In genomic region chr11:102914238-102915043, GRCh38 we compare ENCODE assay signal across 9 cellular contexts. TPM values are rescaled to one million over a fixed set of nuclear protein-coding genes. Genes with fewer than 3 reads are reported as not detected.
A peak's percentile ranks its signal among the peaks of the same experiment; 100 is the strongest.
DNase-seq lines count a peak whose midpoint lies in the region; ATAC-seq, FAIRE-seq and TF ChIP-seq lines count a peak whose summit lies in the region.
"Had no signal": no experiment of that assay in that cellular context is flagged by ENCODE, and none has a peak within 500 bp of the region (broad histone marks: within the 10 kb centered on the region; RNA-seq: fewer than 3 reads in every experiment).

No MANE protein-coding gene starts in this region.

- ATAC-seq in GM19328 (IDR thresholded peaks at IDR 0.05; ENCODE audit: unreplicated experiment): no peak
- no peak for ATAC-seq in GM18519 (IDR thresholded peaks at IDR 0.05; ENCODE audit: low FRiP score, unreplicated experiment)

- TF ChIP-seq CTCF in BE2C (IDR thresholded peaks at IDR 0.05; ENCODE audit: low read depth, low read length) (peak; percentile 57), OCI-LY7 (conservative IDR thresholded peaks at IDR 0.05; ENCODE audit: low read length) (peak; percentile 69), fibroblast of the aortic adventitia (IDR thresholded peaks at IDR 0.05; ENCODE audit: insufficient read depth, low read length) (peak; percentile 89), sigmoid colon (IDR thresholded peaks at IDR 0.05) (peak in 3 of 4 experiments; percentile 54 to 62 (median 62))

- H3K9me3 ChIP-seq in BE2C (no peaks in the 10 kb centered on the region), OCI-LY7 (ENCODE audit: low read length) (no peaks in the 10 kb centered on the region), sigmoid colon (no peaks in the 10 kb centered on the region)

- POLR2A ChIA-PET in OCI-LY7 (lab: Charles Lee): interaction anchor here (1.2 kb wide), 1 partner anchor 34 kb away, joined by 3 read pairs; no protein-coding TSS in a partner anchor

- H3K27me3 ChIP-seq in BE2C (peaks cover 4% of the 10 kb centered on the region), sigmoid colon (no peaks in the 10 kb centered on the region)

- H3K27ac ChIP-seq in OCI-LY7 (ENCODE audit: low read depth, low read length, poor library complexity, severe bottlenecking) (no peak overlapping the region), sigmoid colon (peak overlapping the region in 3 of 4 donors; percentile 64 to 75 (median 75))

- H2AFZ ChIP-seq in OCI-LY7 (ENCODE audit: low read length): no peak overlapping the region

- TF ChIP-seq EP300 in sigmoid colon (IDR thresholded peaks at IDR 0.05): peak in 1 of 4 donors; percentile 24

- no peak overlapping the region for H3K4me2 ChIP-seq in OCI-LY7 (ENCODE audit: low read length)

- no peaks in the 10 kb centered on the region for H3K36me3 ChIP-seq in BE2C
- no peaks in the 10 kb centered on the region for H3K36me3 ChIP-seq in OCI-LY7 (ENCODE audit: insufficient read depth, low read length)
- no peaks in the 10 kb centered on the region for H3K36me3 ChIP-seq in sigmoid colon

- BruUV-seq in OCI-LY7 (replicated peaks; lab: Mats Ljungman, UMichigan): no TSS peak

- DNase-seq in BE2C: no peak
- DNase-seq in GM19239 (ENCODE audit: insufficient read length, low spot score): no peak
- no peak for DNase-seq in OCI-LY7 (ENCODE audit: low spot score)
- peak; percentile 80 for DNase-seq in fibroblast of the aortic adventitia (ENCODE audit: low read depth)
- DNase-seq in sigmoid colon: peak; percentile 66
- no peak for DNase-seq in NCI-H2171 treated with DMSO at 0.1 percent for 48 hours (lab: John Stamatoyannopoulos, UW)

- 45 to 49% methylated on average over 3 of the region's 3 CpGs for WGBS in sigmoid colon, 2 donors

- H3K4me1 ChIP-seq in BE2C (no peaks in the 10 kb centered on the region), OCI-LY7 (ENCODE audit: insufficient read depth, low read length, poor library complexity, severe bottlenecking) (no peaks in the 10 kb centered on the region), sigmoid colon (peaks cover 0 to 37% (median 11%) of the 10 kb centered on the region in 4 donors)

- no peaks in the 10 kb centered on the region for H3K9me2 ChIP-seq in OCI-LY7 (ENCODE audit: insufficient read depth, low read length)

- no peak for TF ChIP-seq POLR2A in sigmoid colon (IDR thresholded peaks at IDR 0.05)

- H3K4me3 ChIP-seq in BE2C (ENCODE audit: low read depth, low read length) (no peak overlapping the region), OCI-LY7 (ENCODE audit: low read depth, low read length, poor library complexity, severe bottlenecking) (no peak overlapping the region), fibroblast of the aortic adventitia (ENCODE audit: low read depth, low read length) (no peak overlapping the region), sigmoid colon (no peak overlapping the region)

- intact Hi-C loops in OCI-LY7 (cut with micrococcal nuclease; ENCODE audit: unreplicated experiment) (no loop called here), sigmoid colon (cut with DNase I) (loop anchor here (2.0 to 5.0 kb wide), 2 partner anchors 26 to 143 kb away; no protein-coding TSS in a partner anchor)

- CTCF ChIA-PET in OCI-LY7 (lab: Charles Lee; ENCODE audit: unreplicated experiment): interaction anchor here (1.3 kb wide), 1 partner anchor 26 kb away, joined by 5 read pairs; no protein-coding TSS in a partner anchor

- FAIRE-seq in GM19239 (lab: Jason Lieb, UNC): peak; percentile 28

- H4K20me1 ChIP-seq in OCI-LY7 (ENCODE audit: insufficient read depth, low read length): no peaks in the 10 kb centered on the region

- no peaks in the 10 kb centered on the region for H3K79me2 ChIP-seq in OCI-LY7 (ENCODE audit: insufficient read depth, low read depth, low read length)

RNA-seq across cellular contexts. Expression of gene MMP12, which starts 39.7 kb away (rescaled TPM):
- not detected for polyA plus RNA-seq in BE2C (2012; ENCODE audit: insufficient read depth, insufficient read length, low read depth)
- not detected in 2 replicates for total RNA-seq in OCI-LY7 (2014; rRNA removed; shearing (Covaris generic))
- total RNA-seq in OCI-LY7 (2022): not detected in 2 replicates
- total RNA-seq in fibroblast of the aortic adventitia (ENCODE audit: low replicate concordance): not detected in 2 replicates
- 1 to 10 TPM in 1 of 4 donors, not detected in 3; 1.8 TPM for total RNA-seq in sigmoid colon
- polyA plus RNA-seq in sigmoid colon: 100 to 1,000 TPM in 1 of 3 donors, 10 to 100 TPM in 1, 1 to 10 TPM in 1; 2.4 to 209 (median 31.6) TPM
- polyA plus RNA-seq: IgD-negative memory B cell had no signal

RNA-seq across cellular contexts. Expression of gene MMP13, which starts 41.1 kb away (rescaled TPM):
- not detected for polyA plus RNA-seq in BE2C (2012; ENCODE audit: insufficient read depth, insufficient read length, low read depth)
- total RNA-seq in OCI-LY7 (2014; rRNA removed; shearing (Covaris generic)): not detected in 2 replicates
- total RNA-seq in OCI-LY7 (2022) (not detected in 2 replicates), fibroblast of the aortic adventitia (ENCODE audit: low replicate concordance) (not detected in 2 replicates), sigmoid colon (not detected)
- under 1 TPM in 2 of 3 donors, not detected in 1; 0.19 to 0.92 TPM for polyA plus RNA-seq in sigmoid colon
- polyA plus RNA-seq: IgD-negative memory B cell had no signal

Comparison
In these comparisons a context has a peak if more than half of its experiments do, and no peak if none do; other contexts are left out.
1. DNase-seq: peak in fibroblast of the aortic adventitia (single experiment) and sigmoid colon (single experiment); none in BE2C (single experiment), GM19239 (single experiment), OCI-LY7 (single experiment) and NCI-H2171 treated with DMSO at 0.1 percent for 48 hours (single experiment).
2. Peak in every context shown above with its lines, with median percentiles within 50 percentile points of each other: CTCF ChIP-seq.